ENCODE assay signal across 10 cellular contexts in genomic region chr1:18965206-18966173, GRCh38. TPM values are rescaled to one million over a fixed set of nuclear protein-coding genes. Genes with fewer than 3 reads are reported as not detected.
DNase-seq lines count a peak whose midpoint lies in the region; ATAC-seq and TF ChIP-seq lines count a peak whose summit lies in the region.
"Had no signal": no experiment of that assay in that cellular context is flagged by ENCODE, and none has a peak within 500 bp of the region (broad histone marks: within the 10 kb centered on the region; RNA-seq: fewer than 3 reads in every experiment).

No MANE protein-coding gene starts in this region.

- H3K4me1 Mint-ChIP-seq in activated CD8-positive, alpha-beta T cell treated with anti-CD3 and anti-CD28 coated beads for 36 hours (ENCODE audit: low read depth) = peaks cover 16% of the 10 kb centered on the region
- H3K4me1 Mint-ChIP-seq in activated CD8-positive, alpha-beta T cell treated with anti-CD3 and anti-CD28 coated beads, Interleukin-2, amount 10 ng/mL, durations not matched to agents 7 days and 5 days (ENCODE audit: low read depth) = no peaks in the 10 kb centered on the region
- H3K4me1 Mint-ChIP-seq in endodermal cell = peaks cover 10% of the 10 kb centered on the region
- peaks cover 13% of the 10 kb centered on the region for H3K4me1 Mint-ChIP-seq in stimulated activated effector memory CD8-positive, alpha-beta T cell treated with anti-CD3 and anti-CD28 coated beads, Interleukin-12 subunit alpha, Interleukin-12 subunit beta, amount 100 ng/mL, for 72 hours

- no peak overlapping the region for H3K27ac ChIP-seq in PC-3 (ENCODE audit: low read length)
- no peak overlapping the region for H3K27ac ChIP-seq in endodermal cell (ENCODE audit: low read depth, low read length)

- H3K27me3 ChIP-seq in PC-3 (ENCODE audit: low read length) (no peaks in the 10 kb centered on the region), endodermal cell (ENCODE audit: control insufficient read depth, insufficient read depth, low read length, poor library complexity, severe bottlenecking) (peaks cover 5% of the 10 kb centered on the region)

- H3K79me2 ChIP-seq in PC-3 (ENCODE audit: low read length) = no peaks in the 10 kb centered on the region

- no peaks in the 10 kb centered on the region for H3K36me3 ChIP-seq in PC-3 (ENCODE audit: low read depth, low read length)
- H3K36me3 ChIP-seq in endodermal cell (ENCODE audit: control insufficient read depth, insufficient read depth, low read length) = no peaks in the 10 kb centered on the region

- H4K20me1 ChIP-seq in PC-3 (ENCODE audit: low read length) = no peaks in the 10 kb centered on the region

- no peaks in the 10 kb centered on the region for H3F3A ChIP-seq in PC-3 (ENCODE audit: low read length, unreplicated experiment)

- no peaks in the 10 kb centered on the region for H3K9me3 Mint-ChIP-seq in activated CD8-positive, alpha-beta T cell treated with anti-CD3 and anti-CD28 coated beads for 36 hours
- no peaks in the 10 kb centered on the region for H3K9me3 Mint-ChIP-seq in activated CD8-positive, alpha-beta T cell treated with anti-CD3 and anti-CD28 coated beads, Interleukin-2, amount 10 ng/mL, durations not matched to agents 7 days and 5 days (ENCODE audit: insufficient read depth)
- no peaks in the 10 kb centered on the region for H3K9me3 Mint-ChIP-seq in endodermal cell
- H3K9me3 Mint-ChIP-seq in stimulated activated effector memory CD8-positive, alpha-beta T cell treated with anti-CD3 and anti-CD28 coated beads, Interleukin-12 subunit alpha, Interleukin-12 subunit beta, amount 100 ng/mL, for 72 hours = no peaks in the 10 kb centered on the region

- peak; percentile 84 for ATAC-seq in activated CD8-positive, alpha-beta T cell treated with anti-CD3 and anti-CD28 coated beads for 36 hours
- no peak for ATAC-seq in activated CD8-positive, alpha-beta T cell treated with anti-CD3 and anti-CD28 coated beads, Interleukin-2, amount 10 ng/mL, durations not matched to agents 7 days and 5 days
- peak; percentile 41 for ATAC-seq in PC-3
- ATAC-seq in stimulated activated effector memory CD8-positive, alpha-beta T cell treated with anti-CD3 and anti-CD28 coated beads, Interleukin-12 subunit alpha, Interleukin-12 subunit beta, amount 100 ng/mL, for 72 hours = peak; percentile 87
- no peak for ATAC-seq in HG02642 (IDR thresholded peaks at IDR 0.05; ENCODE audit: poor library complexity, unreplicated experiment)

- 50 to 67% methylated on average over 9 to 17 of the region's 17 CpGs for WGBS in endodermal cell (ENCODE audit: insufficient coverage in 1 of 2, insufficient read length in 1 of 2), 2 experiments

- H3K9me3 ChIP-seq in PC-3 (ENCODE audit: low read length) = no peaks in the 10 kb centered on the region
- H3K9me3 ChIP-seq in endodermal cell (ENCODE audit: control insufficient read depth, low read length) = no peaks in the 10 kb centered on the region

- intact Hi-C loops in activated CD8-positive, alpha-beta T cell treated with anti-CD3 and anti-CD28 coated beads for 36 hours (cut with micrococcal nuclease) = no loop called here
- intact Hi-C loops in PC-3 (cut with micrococcal nuclease) = no loop called here

- peaks cover 14% of the 10 kb centered on the region for H3K4me1 ChIP-seq in PC-3 (ENCODE audit: insufficient read depth, low read length)
- H3K4me1 ChIP-seq in endodermal cell (ENCODE audit: control insufficient read depth, insufficient read depth, low read length) = no peaks in the 10 kb centered on the region

- H3K27ac Mint-ChIP-seq in activated CD8-positive, alpha-beta T cell treated with anti-CD3 and anti-CD28 coated beads for 36 hours = peak overlapping the region; percentile 78
- no peak overlapping the region for H3K27ac Mint-ChIP-seq in activated CD8-positive, alpha-beta T cell treated with anti-CD3 and anti-CD28 coated beads, Interleukin-2, amount 10 ng/mL, durations not matched to agents 7 days and 5 days
- peak overlapping the region; percentile 20 for H3K27ac Mint-ChIP-seq in endodermal cell
- H3K27ac Mint-ChIP-seq in stimulated activated effector memory CD8-positive, alpha-beta T cell treated with anti-CD3 and anti-CD28 coated beads, Interleukin-12 subunit alpha, Interleukin-12 subunit beta, amount 100 ng/mL, for 72 hours = no peak overlapping the region

- no peaks in the 10 kb centered on the region for H3K36me3 Mint-ChIP-seq in activated CD8-positive, alpha-beta T cell treated with anti-CD3 and anti-CD28 coated beads for 36 hours (ENCODE audit: low read depth)
- no peaks in the 10 kb centered on the region for H3K36me3 Mint-ChIP-seq in activated CD8-positive, alpha-beta T cell treated with anti-CD3 and anti-CD28 coated beads, Interleukin-2, amount 10 ng/mL, durations not matched to agents 7 days and 5 days (ENCODE audit: low read depth)
- no peaks in the 10 kb centered on the region for H3K36me3 Mint-ChIP-seq in endodermal cell (ENCODE audit: low read depth)
- H3K36me3 Mint-ChIP-seq in stimulated activated effector memory CD8-positive, alpha-beta T cell treated with anti-CD3 and anti-CD28 coated beads, Interleukin-12 subunit alpha, Interleukin-12 subunit beta, amount 100 ng/mL, for 72 hours = no peaks in the 10 kb centered on the region

- H3K4me2 ChIP-seq in PC-3 (ENCODE audit: low read length) = no peak overlapping the region

- BruUV-seq in PC-3 (replicated peaks; lab: Mats Ljungman, UMichigan) = no TSS peak

- H3K9me2 ChIP-seq in PC-3 (replicated peaks; ENCODE audit: low read length) = no peaks in the 10 kb centered on the region

- no peaks in the 10 kb centered on the region for H3K27me3 Mint-ChIP-seq in activated CD8-positive, alpha-beta T cell treated with anti-CD3 and anti-CD28 coated beads for 36 hours
- H3K27me3 Mint-ChIP-seq in activated CD8-positive, alpha-beta T cell treated with anti-CD3 and anti-CD28 coated beads, Interleukin-2, amount 10 ng/mL, durations not matched to agents 7 days and 5 days (ENCODE audit: low read depth) = peaks cover 24% of the 10 kb centered on the region
- peaks cover 5% of the 10 kb centered on the region for H3K27me3 Mint-ChIP-seq in endodermal cell (ENCODE audit: insufficient read depth)

- DNase-seq in activated CD8-positive, alpha-beta T cell treated with anti-CD3 and anti-CD28 coated beads for 36 hours = peak; percentile 71
- DNase-seq in activated CD8-positive, alpha-beta T cell treated with anti-CD3 and anti-CD28 coated beads, Interleukin-2, amount 10 ng/mL, durations not matched to agents 7 days and 5 days = no peak
- DNase-seq in PC-3 (peak; percentile 48), endodermal cell (peak; percentile 88), NCI-H146 (lab: John Stamatoyannopoulos, UW) (no peak), DMS53 treated with DMSO at 0.1 percent for 48 hours (lab: John Stamatoyannopoulos, UW; ENCODE audit: unreplicated experiment) (no peak)
- DNase-seq in stimulated activated effector memory CD8-positive, alpha-beta T cell treated with anti-CD3 and anti-CD28 coated beads, Interleukin-12 subunit alpha, Interleukin-12 subunit beta, amount 100 ng/mL, for 72 hours (ENCODE audit: low spot score in 2 of 2) = no peak
- DNase-seq: NCI-H1048, SHP77 treated with DMSO at 0.1 percent for 48 hours had no signal

- POLR2A ChIA-PET in activated CD8-positive, alpha-beta T cell treated with anti-CD3 and anti-CD28 coated beads for 36 hours (lab: Charles Lee) = interaction anchor here (0.6 to 2.8 kb wide), 6 partner anchors 9 to 63 kb away, joined by 3 to 16 read pairs (median 3); partner anchors contain the start of genes ALDH4A1 and IFFO2
- POLR2A ChIA-PET in activated CD8-positive, alpha-beta T cell treated with anti-CD3 and anti-CD28 coated beads, Interleukin-2, amount 10 ng/mL, durations not matched to agents 7 days and 5 days (lab: Charles Lee) = interaction anchor here (1.0 kb wide), 1 partner anchor 39 kb away, joined by 3 read pairs; no protein-coding TSS in a partner anchor
- POLR2A ChIA-PET in PC-3 (lab: Charles Lee; ENCODE audit: unreplicated experiment) = interaction anchor here (0.5 kb wide), 1 partner anchor 44 kb away, joined by 4 read pairs; no protein-coding TSS in a partner anchor

- no peak overlapping the region for H3K4me3 Mint-ChIP-seq in activated CD8-positive, alpha-beta T cell treated with anti-CD3 and anti-CD28 coated beads for 36 hours
- no peak overlapping the region for H3K4me3 Mint-ChIP-seq in activated CD8-positive, alpha-beta T cell treated with anti-CD3 and anti-CD28 coated beads, Interleukin-2, amount 10 ng/mL, durations not matched to agents 7 days and 5 days
- H3K4me3 Mint-ChIP-seq in endodermal cell = no peak overlapping the region
- no peak overlapping the region for H3K4me3 Mint-ChIP-seq in stimulated activated effector memory CD8-positive, alpha-beta T cell treated with anti-CD3 and anti-CD28 coated beads, Interleukin-12 subunit alpha, Interleukin-12 subunit beta, amount 100 ng/mL, for 72 hours

- no peak overlapping the region; the same call in 1 of the 2 replicates for H2AFZ ChIP-seq in PC-3 (ENCODE audit: low read length)

- H3K4me3 ChIP-seq in PC-3 (ENCODE audit: low read length) = no peak overlapping the region
- H3K4me3 ChIP-seq in endodermal cell (ENCODE audit: low read length) = no peak overlapping the region

- no peak for TF ChIP-seq CTCF in activated CD8-positive, alpha-beta T cell treated with anti-CD3 and anti-CD28 coated beads for 36 hours (IDR thresholded peaks at IDR 0.05)
- TF ChIP-seq CTCF in PC-3 (conservative IDR thresholded peaks at IDR 0.05; ENCODE audit: low read depth, low read length) = no peak
- TF ChIP-seq CTCF in endodermal cell (conservative IDR thresholded peaks at IDR 0.05) = no peak

- CTCF ChIA-PET in activated CD8-positive, alpha-beta T cell treated with anti-CD3 and anti-CD28 coated beads for 36 hours (lab: Charles Lee) = interaction anchor here (1.0 to 3.9 kb wide), 7 partner anchors 9 to 109 kb away, joined by 3 to 14 read pairs (median 4); no protein-coding TSS in a partner anchor
- CTCF ChIA-PET in activated CD8-positive, alpha-beta T cell treated with anti-CD3 and anti-CD28 coated beads, Interleukin-2, amount 10 ng/mL, durations not matched to agents 7 days and 5 days (lab: Charles Lee) = interaction anchor here (2.8 to 3.7 kb wide), 2 partner anchors 52 to 58 kb away, joined by 10 to 13 read pairs; no protein-coding TSS in a partner anchor
- CTCF ChIA-PET in PC-3 (lab: Charles Lee) = interaction anchor here (0.8 kb wide), 1 partner anchor 52 kb away, joined by 3 read pairs; no protein-coding TSS in a partner anchor

- H3K9ac ChIP-seq in PC-3 (ENCODE audit: low read length) = no peak overlapping the region
- no peak overlapping the region for H3K9ac ChIP-seq in endodermal cell (ENCODE audit: extremely low read depth, low read length, poor library complexity, severe bottlenecking)

RNA-seq across cellular contexts. Expression of gene IFFO2, which starts 9.0 kb away (rescaled TPM):
- total RNA-seq in activated CD8-positive, alpha-beta T cell treated with anti-CD3 and anti-CD28 coated beads for 36 hours = 10 to 100 TPM; 23.7 to 26.4 TPM
- total RNA-seq in activated CD8-positive, alpha-beta T cell treated with anti-CD3 and anti-CD28 coated beads, Interleukin-2, amount 10 ng/mL, durations not matched to agents 7 days and 5 days = 1 to 10 TPM; 7.2 to 8.2 TPM
- total RNA-seq in PC-3 (2014; rRNA removed) (30.7 and 55.2 TPM in 2 replicates), endodermal cell (1 to 10 TPM; 4.6 to 6.4 TPM)
- 7.7 TPM for polyA plus RNA-seq in endodermal cell (2013, experiment 1 of 2)
- polyA plus RNA-seq in endodermal cell (2013, experiment 2 of 2) = 6.8 TPM

Comparison
In these comparisons a context has a peak if more than half of its experiments do, and no peak if none do; other contexts are left out.
1. ATAC-seq: peak in activated CD8-positive, alpha-beta T cell treated with anti-CD3 and anti-CD28 coated beads for 36 hours (single experiment), PC-3 (single experiment) and stimulated activated effector memory CD8-positive, alpha-beta T cell treated with anti-CD3 and anti-CD28 coated beads, Interleukin-12 subunit alpha, Interleukin-12 subunit beta, amount 100 ng/mL, for 72 hours (single experiment); none in activated CD8-positive, alpha-beta T cell treated with anti-CD3 and anti-CD28 coated beads, Interleukin-2, amount 10 ng/mL, durations not matched to agents 7 days and 5 days (single experiment) and HG02642 (single experiment).
2. DNase-seq: peak in activated CD8-positive, alpha-beta T cell treated with anti-CD3 and anti-CD28 coated beads for 36 hours (single experiment), PC-3 (single experiment) and endodermal cell (single experiment); none in activated CD8-positive, alpha-beta T cell treated with anti-CD3 and anti-CD28 coated beads, Interleukin-2, amount 10 ng/mL, durations not matched to agents 7 days and 5 days (single experiment), stimulated activated effector memory CD8-positive, alpha-beta T cell treated with anti-CD3 and anti-CD28 coated beads, Interleukin-12 subunit alpha, Interleukin-12 subunit beta, amount 100 ng/mL, for 72 hours (0 of 2), NCI-H146 (single experiment) and DMS53 treated with DMSO at 0.1 percent for 48 hours (single experiment).
3. H3K27ac Mint-ChIP-seq: peak in activated CD8-positive, alpha-beta T cell treated with anti-CD3 and anti-CD28 coated beads for 36 hours (single experiment) and endodermal cell (single experiment); none in activated CD8-positive, alpha-beta T cell treated with anti-CD3 and anti-CD28 coated beads, Interleukin-2, amount 10 ng/mL, durations not matched to agents 7 days and 5 days (single experiment) and stimulated activated effector memory CD8-positive, alpha-beta T cell treated with anti-CD3 and anti-CD28 coated beads, Interleukin-12 subunit alpha, Interleukin-12 subunit beta, amount 100 ng/mL, for 72 hours (single experiment).